In the genomic region with DNA sequence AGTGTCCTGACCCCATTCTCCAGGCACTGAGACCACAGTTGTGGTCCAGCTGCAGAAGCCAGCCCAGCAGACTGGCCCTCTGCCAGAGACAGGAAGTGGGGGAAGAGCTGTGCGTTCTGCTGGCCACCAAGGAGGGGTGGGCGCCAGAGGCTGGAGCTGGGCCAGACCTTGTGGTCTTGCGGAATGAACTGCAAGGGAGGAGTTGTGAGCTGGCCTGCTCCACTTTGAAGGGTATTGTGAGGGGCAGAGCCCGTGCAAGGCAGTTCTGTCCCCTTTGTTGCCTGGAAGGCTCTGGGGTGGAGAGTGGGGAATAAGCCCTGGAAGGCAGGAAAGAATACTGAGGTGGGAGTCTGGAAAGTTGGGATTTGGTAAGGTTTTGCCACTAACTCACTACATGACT, we compare ENCODE assay signal across 1 cellular context.
TF ChIP-seq lines count a peak whose summit lies in the region.

No MANE protein-coding gene starts in this region.

TF ChIP-seq in HepG2, 621 proteins besides CTCF, POLR2A, EP300 and RAD21:
- TF ChIP-seq ZNF768 (CRISPR knock-in tag; IDR thresholded peaks at IDR 0.05) (0 out of 2 replicates have a peak, but pooled peaks have one; percentile 14), MLLT10 (CRISPR knock-in tag; IDR thresholded peaks at IDR 0.05) (no peak)
